Comparison of ENCODE assay signal across 2 cellular contexts in genomic region chr17:14340968-14341412, GRCh38.
A peak's percentile ranks its signal among the peaks of the same experiment; 100 is the strongest.
TF ChIP-seq lines count a peak whose summit lies in the region.

No MANE protein-coding gene starts in this region.

TF ChIP-seq in HEK293, 187 proteins besides CTCF, POLR2A, EP300 and RAD21 (continued from another document and continues in another):
- TF ChIP-seq ZBTB44 (tag by site-specific recombination; IDR thresholded peaks at IDR 0.05) (no peak), ZNF121 (tag by site-specific recombination; IDR thresholded peaks at IDR 0.05) (no peak), KLF17 (tag by site-specific recombination; IDR thresholded peaks at IDR 0.05) (no peak), ZNF658 (tag by site-specific recombination; IDR thresholded peaks at IDR 0.05) (no peak), HOXA7 (CRISPR knock-in tag; IDR thresholded peaks at IDR 0.05; ENCODE audit: borderline replicate concordance) (no peak), TSHZ1 (tag by site-specific recombination; IDR thresholded peaks at IDR 0.05; ENCODE audit: borderline replicate concordance) (no peak), ZFP41 (tag by site-specific recombination; IDR thresholded peaks at IDR 0.05; ENCODE audit: borderline replicate concordance) (no peak), SETDB1 (IDR thresholded peaks at IDR 0.05; ENCODE audit: insufficient read length, low read length) (no peak), ZBTB6 (tag by site-specific recombination; IDR thresholded peaks at IDR 0.05) (no peak), ZNF555 (tag by site-specific recombination; conservative IDR thresholded peaks at IDR 0.05) (no peak), YY2 (tag by site-specific recombination; IDR thresholded peaks at IDR 0.05) (no peak), GFI1B (tag by site-specific recombination; IDR thresholded peaks at IDR 0.05) (no peak), ZNF792 (tag by site-specific recombination; IDR thresholded peaks at IDR 0.05) (no peak), ZBTB26 (tag by site-specific recombination; optimal IDR thresholded peaks at IDR 0.05) (no peak), ZNF791 (tag by site-specific recombination; IDR thresholded peaks at IDR 0.05) (no peak), ZNF600 (tag by site-specific recombination; IDR thresholded peaks at IDR 0.05) (0 out of 2 replicates have a peak, but pooled peaks have one; percentile 7), ZNF610 (tag by site-specific recombination; IDR thresholded peaks at IDR 0.05; ENCODE audit: borderline replicate concordance) (no peak), PATZ1 (tag by site-specific recombination; IDR thresholded peaks at IDR 0.05) (no peak)

TF ChIP-seq in K562, 482 proteins besides CTCF, POLR2A, EP300 and RAD21 (continued from another document):
- TF ChIP-seq PBX2 (CRISPR knock-in tag; IDR thresholded peaks at IDR 0.05; ENCODE audit: low read depth) = no peak
- TF ChIP-seq PBX2 (tag; conservative IDR thresholded peaks at IDR 0.05; ENCODE audit: low read depth) = 0 out of 2 replicates have a peak, but pooled peaks have one; percentile 40
